9 cellular contexts compared by ENCODE assay signal in the genomic region with DNA sequence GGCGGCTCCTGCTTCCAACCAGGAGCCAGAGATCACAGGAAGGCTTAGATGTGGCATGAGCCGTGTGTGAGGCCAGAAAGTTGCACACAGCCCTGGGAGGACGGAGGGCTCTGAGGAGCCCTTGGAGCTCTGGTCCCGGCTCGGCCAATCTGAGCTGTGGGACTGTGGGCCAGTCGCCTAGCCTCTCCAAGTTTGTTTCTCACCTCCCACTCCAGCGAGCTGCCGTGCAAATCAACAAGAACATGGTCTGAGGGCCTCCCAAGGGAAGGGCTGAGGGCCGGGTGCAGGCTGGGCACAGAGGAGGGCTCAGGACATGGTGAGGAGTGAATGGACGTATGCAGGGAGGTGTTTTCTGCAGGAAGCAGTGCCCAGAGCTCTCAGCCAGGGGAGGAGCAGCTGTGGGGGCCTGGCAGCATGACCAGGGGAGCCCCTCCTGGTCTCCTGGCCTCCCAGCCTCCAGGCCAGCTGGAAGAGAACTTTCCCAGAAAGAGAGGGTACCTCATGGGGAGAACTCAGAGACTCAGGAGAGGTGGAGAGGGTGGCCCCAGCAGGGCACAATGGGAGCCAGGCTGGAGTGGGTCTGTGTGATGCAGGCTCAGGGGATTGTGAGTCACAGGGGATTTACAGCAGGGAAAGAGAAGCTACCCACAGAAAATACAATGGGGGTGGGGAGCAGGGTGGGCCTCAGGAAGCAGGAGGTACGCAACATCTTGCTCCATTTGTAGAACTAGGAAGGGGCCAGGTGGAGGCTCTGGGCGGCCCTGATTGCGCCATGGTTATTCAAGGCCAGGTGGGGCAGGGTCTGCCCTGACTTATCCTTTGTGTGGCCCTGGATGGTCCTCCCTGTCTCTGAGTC. TPM values are rescaled to one million over a fixed set of nuclear protein-coding genes. Genes with fewer than 3 reads are reported as not detected.
A peak's percentile ranks its signal among the peaks of the same experiment; 100 is the strongest.
DNase-seq lines count a peak whose midpoint lies in the region; ATAC-seq, FAIRE-seq and TF ChIP-seq lines count a peak whose summit lies in the region.
"Had no signal": no experiment of that assay in that cellular context is flagged by ENCODE, and none has a peak within 500 bp of the region (broad histone marks: within the 10 kb centered on the region; RNA-seq: fewer than 3 reads in every experiment).

No MANE protein-coding gene starts in this region.

- peak overlapping the region; percentile 29 for H3K4me3 Mint-ChIP-seq in T-helper 2 cell treated with Interferon-gamma antibody and Interleukin-4, amounts not matched to agents 5 μg/mL and 100 μg/mL, for 36 hours
- no peak overlapping the region for H3K4me3 Mint-ChIP-seq in astrocyte (ENCODE audit: unreplicated experiment)

- peaks cover 49% of the 10 kb centered on the region for H3K36me3 Mint-ChIP-seq in T-helper 2 cell treated with Interferon-gamma antibody and Interleukin-4, amounts not matched to agents 5 μg/mL and 100 μg/mL, for 36 hours (ENCODE audit: low read depth)
- H3K36me3 Mint-ChIP-seq in astrocyte (ENCODE audit: low read depth, unreplicated experiment), result peaks cover 2% of the 10 kb centered on the region

- H3K27ac ChIP-seq in astrocyte (ENCODE audit: low read depth, low read length), result no peak overlapping the region
- peak overlapping the region in 7 of 8 donors; percentile 3 to 89 (median 51) for H3K27ac ChIP-seq in spleen
- H3K27ac ChIP-seq: VCaP had no signal

- H4K20me1 ChIP-seq in astrocyte (ENCODE audit: insufficient read depth, low read length), result no peaks in the 10 kb centered on the region

- ATAC-seq in HG02938 (IDR thresholded peaks at IDR 0.05; ENCODE audit: unreplicated experiment), result no peak

- no peaks in the 10 kb centered on the region for H3K27me3 Mint-ChIP-seq in T-helper 2 cell treated with Interferon-gamma antibody and Interleukin-4, amounts not matched to agents 5 μg/mL and 100 μg/mL, for 36 hours (ENCODE audit: low read depth)
- H3K27me3 Mint-ChIP-seq in astrocyte (ENCODE audit: low read depth, unreplicated experiment), result peaks cover 23% of the 10 kb centered on the region

- no peak for FAIRE-seq in astrocyte (lab: Jason Lieb, UNC)

- H3K4me1 Mint-ChIP-seq in T-helper 2 cell treated with Interferon-gamma antibody and Interleukin-4, amounts not matched to agents 5 μg/mL and 100 μg/mL, for 36 hours (ENCODE audit: low read depth), result peaks cover 57% of the 10 kb centered on the region
- peaks cover 16% of the 10 kb centered on the region for H3K4me1 Mint-ChIP-seq in astrocyte (ENCODE audit: low read depth, unreplicated experiment)

- H3K4me2 ChIP-seq in astrocyte (ENCODE audit: low read length), result no peak overlapping the region

- intact Hi-C loops in spleen (cut with DNase I; ENCODE audit: low total_unique reads), result loop anchor here (10.0 kb wide), 3 partner anchors 45 to 525 kb away; no protein-coding TSS in a partner anchor

- H3K4me1 ChIP-seq in astrocyte (ENCODE audit: insufficient read depth, low read length) (peaks cover 19% of the 10 kb centered on the region), spleen (peaks cover 24 to 99% (median 87%) of the 10 kb centered on the region in 6 donors)

- H3K36me3 ChIP-seq in astrocyte (ENCODE audit: insufficient read depth, low read length) (no peaks in the 10 kb centered on the region), spleen (peaks cover 0 to 67% (median 8%) of the 10 kb centered on the region in 6 donors)

- 63 to 71% (median 69%) methylated on average over 13 of the region's 13 CpGs for WGBS in spleen, 5 donors

- no peak overlapping the region for H3K9ac ChIP-seq in astrocyte (ENCODE audit: low read length)

- no peak for TF ChIP-seq CTCF in astrocyte (IDR thresholded peaks at IDR 0.05; ENCODE audit: insufficient read depth, low read depth, low read length)
- TF ChIP-seq CTCF in spleen (IDR thresholded peaks at IDR 0.05 in 8 of 11, conservative IDR thresholded peaks at IDR 0.05 in 3 of 11), result no peak

- peak; percentile 44 for DNase-seq in T-helper 2 cell treated with Interferon-gamma antibody and Interleukin-4, amounts not matched to agents 5 μg/mL and 100 μg/mL, for 36 hours (ENCODE audit: low spot score)
- no peak for DNase-seq in T-helper 2 cell
- peak; percentile 47 for DNase-seq in NCI-H526 treated with DMSO at 0.1 percent for 48 hours (lab: John Stamatoyannopoulos, UW)
- peak; percentile 30 for DNase-seq in astrocyte (ENCODE audit: low read depth)
- DNase-seq in spleen, result peak; percentile 74
- DNase-seq in ACHN, result no peak
- no peak for DNase-seq in OCI-M1 (lab: John Stamatoyannopoulos, UW)

- no peak for TF ChIP-seq POLR2A in spleen (IDR thresholded peaks at IDR 0.05)

- no peaks in the 10 kb centered on the region for H3K27me3 ChIP-seq in astrocyte (ENCODE audit: insufficient read depth, low read length)
- no peaks in the 10 kb centered on the region for H3K27me3 ChIP-seq in spleen (replicated peaks in 1 of 7)

- H3K79me2 ChIP-seq in astrocyte (ENCODE audit: insufficient read depth, low read length), result no peaks in the 10 kb centered on the region

- H3K9me3 Mint-ChIP-seq in T-helper 2 cell treated with Interferon-gamma antibody and Interleukin-4, amounts not matched to agents 5 μg/mL and 100 μg/mL, for 36 hours, result no peaks in the 10 kb centered on the region
- no peaks in the 10 kb centered on the region for H3K9me3 Mint-ChIP-seq in astrocyte (ENCODE audit: unreplicated experiment)

- H3K9me3 ChIP-seq in astrocyte (ENCODE audit: insufficient read depth, low read depth, low read length) (no peaks in the 10 kb centered on the region), spleen (no peaks in the 10 kb centered on the region)

- H2AFZ ChIP-seq in astrocyte (ENCODE audit: low read depth, low read length), result no peak overlapping the region

- H3K4me3 ChIP-seq in astrocyte (ENCODE audit: insufficient read depth, low read depth, low read length), result no peak overlapping the region
- H3K4me3 ChIP-seq in spleen, result no peak overlapping the region

- in situ Hi-C loops in ACHN (cut with HindIII; ENCODE audit: low pct_ligation_motif_present, low pct_unique_long_range_greater_than_20kb, low sequenced_read_pairs), result no loop called here

- peak overlapping the region; percentile 73 for H3K27ac Mint-ChIP-seq in T-helper 2 cell treated with Interferon-gamma antibody and Interleukin-4, amounts not matched to agents 5 μg/mL and 100 μg/mL, for 36 hours
- H3K27ac Mint-ChIP-seq in astrocyte (ENCODE audit: unreplicated experiment), result peak overlapping the region; percentile 41

RNA-seq across cellular contexts. Expression of gene PSTPIP1, which starts 24.8 kb away (rescaled TPM):
- total RNA-seq in astrocyte (not detected in 2 replicates), spleen (100 to 1,000 TPM in 1 of 7 donors, 10 to 100 TPM in 6; 62.0 to 130 (median 82.6) TPM)
- polyA plus RNA-seq in spleen, result 100 to 1,000 TPM in 2 of 3 donors, 10 to 100 TPM in 1; 31.1 to 150 (median 115) TPM

RNA-seq across cellular contexts. Expression of gene TSPAN3, which starts 51.2 kb away (rescaled TPM):
- total RNA-seq in astrocyte (223 and 245 TPM in 2 replicates), spleen (100 to 1,000 TPM in 6 of 7 donors, 10 to 100 TPM in 1; 98.5 to 276 (median 124) TPM)
- polyA plus RNA-seq in spleen, result 100 to 1,000 TPM; 117 to 160 (median 158) TPM

Comparison
In these comparisons a context has a peak if more than half of its experiments do, and no peak if none do; other contexts are left out.
1. DNase-seq: peak in T-helper 2 cell treated with Interferon-gamma antibody and Interleukin-4, amounts not matched to agents 5 μg/mL and 100 μg/mL, for 36 hours (single experiment), NCI-H526 treated with DMSO at 0.1 percent for 48 hours (single experiment), astrocyte (single experiment) and spleen (single experiment); none in T-helper 2 cell (0 of 5), ACHN (single experiment) and OCI-M1 (single experiment).
2. RNA of gene PSTPIP1, which starts 24.8 kb away (total RNA-seq): 62.0 to 130 TPM in spleen; not detected in astrocyte; every median in the first group is over 10 times any median in the second.